In genomic region chr11:75031771-75032549, GRCh38 we compare ENCODE assay signal across 8 cellular contexts. TPM values are rescaled to one million over a fixed set of nuclear protein-coding genes. Genes with fewer than 3 reads are reported as not detected.
DNase-seq lines count a peak whose midpoint lies in the region; ATAC-seq lines count a peak whose summit lies in the region.

No MANE protein-coding gene starts in this region.

- H3K36me3 ChIP-seq in aorta (ENCODE audit: control insufficient read depth in 1 of 2, insufficient read depth in 2 of 2, low read length in 1 of 2), result no peaks in the 10 kb centered on the region

- H3K9me3 ChIP-seq in aorta (ENCODE audit: control insufficient read depth, low read length), result no peaks in the 10 kb centered on the region

- intact Hi-C loops in posterior vena cava (cut with DNase I) (no loop called here), aorta (cut with DNase I) (loop anchor here in 1 of 2 donors (2.0 kb wide), 1 partner anchor 99 kb away; no protein-coding TSS in a partner anchor)

- no peaks in the 10 kb centered on the region for H3K27me3 ChIP-seq in aorta (ENCODE audit: control insufficient read depth in 1 of 2, insufficient read depth in 2 of 2, low read length in 1 of 2)

- H3K4me3 ChIP-seq in aorta (ENCODE audit: low read length in 2 of 2), result no peak overlapping the region

- peak; percentile 85 for DNase-seq in COLO829 (ENCODE audit: low spot score)
- DNase-seq in HPDE6-E6E7 (ENCODE audit: extremely low spot score), result peak; percentile 61
- peak; percentile 48 for DNase-seq in SHP77 treated with DMSO at 0.1 percent for 48 hours (lab: John Stamatoyannopoulos, UW)
- peak; percentile 56 for DNase-seq in activated naive CD4-positive, alpha-beta T cell treated with Interleukin-2 at 50 U/mL for 16 hours
- peak; percentile 37 for DNase-seq in glomerular endothelial cell (ENCODE audit: extremely low read depth, low read depth, low spot score)
- DNase-seq in posterior vena cava (ENCODE audit: low spot score), result peak; percentile 88
- peak; percentile 79 to 91 for DNase-seq in aorta

- no peak overlapping the region for H3K27ac ChIP-seq in aorta (ENCODE audit: low read depth in 1 of 2, low read length in 2 of 2)

- no peaks in the 10 kb centered on the region for H3K4me1 ChIP-seq in aorta (ENCODE audit: control insufficient read depth in 1 of 2, insufficient read depth in 2 of 2, low read length in 2 of 2)

- WGBS in aorta, 2 donors, result 63 to 66% methylated on average over 8 of the region's 8 CpGs

- ATAC-seq in aorta (ENCODE audit: low FRiP score) (peak; percentile 55), HG03342 (IDR thresholded peaks at IDR 0.05; ENCODE audit: unreplicated experiment) (no peak)

RNA-seq across cellular contexts. Expression of gene NEU3, which starts 43.2 kb away (rescaled TPM):
- total RNA-seq in glomerular endothelial cell (5.3 and 8.9 TPM in 2 replicates), posterior vena cava (1 to 10 TPM; 6.3 to 6.8 TPM), aorta (10 to 100 TPM; 10.1 to 13.7 TPM)
- polyA plus RNA-seq in aorta, result 1 to 10 TPM; 1.4 to 3.6 TPM

Comparison
In these comparisons a context has a peak if more than half of its experiments do, and no peak if none do; other contexts are left out.
1. DNase-seq: peak in every context shown above with its lines; median percentile 88 in posterior vena cava; 85 in COLO829; 85 in aorta; 61 in HPDE6-E6E7; 56 in activated naive CD4-positive, alpha-beta T cell treated with Interleukin-2 at 50 U/mL for 16 hours; 48 in SHP77 treated with DMSO at 0.1 percent for 48 hours; 37 in glomerular endothelial cell.